Comparison of ENCODE assay signal across 7 cellular contexts in genomic region chr11:57568330-57568766, GRCh38. TPM values are rescaled to one million over a fixed set of nuclear protein-coding genes. Genes with fewer than 3 reads are reported as not detected.
DNase-seq lines count a peak whose midpoint lies in the region; ATAC-seq and TF ChIP-seq lines count a peak whose summit lies in the region.

No MANE protein-coding gene starts in this region.

- H3K4me1 ChIP-seq in psoas muscle: peaks cover 6% of the 10 kb centered on the region

- WGBS in psoas muscle, 3 donors: 30 to 37% (median 32%) methylated on average over 6 of the region's 6 CpGs

- ATAC-seq in GM18499 (IDR thresholded peaks at IDR 0.05; ENCODE audit: insufficient read depth, unreplicated experiment) (peak; percentile 55), HG02623 (IDR thresholded peaks at IDR 0.05; ENCODE audit: unreplicated experiment) (peak; percentile 2), psoas muscle (peak in 1 of 4 donors; percentile 12)

- H3K27ac ChIP-seq in psoas muscle: peak overlapping the region; percentile 19

- H3K27me3 Mint-ChIP-seq in activated T-cell treated with anti-CD3 and anti-CD28 coated beads, Interleukin-2, amount 50 U/mL, for 24 hours: no peaks in the 10 kb centered on the region

- H3K27ac Mint-ChIP-seq in activated T-cell treated with anti-CD3 and anti-CD28 coated beads, Interleukin-2, amount 50 U/mL, for 24 hours: peak overlapping the region; percentile 98

- H3K9me3 ChIP-seq in psoas muscle: no peaks in the 10 kb centered on the region

- H3K9me3 Mint-ChIP-seq in activated T-cell treated with anti-CD3 and anti-CD28 coated beads, Interleukin-2, amount 50 U/mL, for 24 hours: no peaks in the 10 kb centered on the region

- peaks cover 0 to 21% (median 0%) of the 10 kb centered on the region in 3 donors for H3K27me3 ChIP-seq in psoas muscle (ENCODE audit: insufficient read depth in 3 of 3, low read length in 2 of 3)

- peak overlapping the region; percentile 71 for H3K4me3 ChIP-seq in psoas muscle

- intact Hi-C loops in psoas muscle (cut with DNase I): loop anchor here (2.0 to 5.0 kb wide), 2 partner anchors 74 to 76 kb away; no protein-coding TSS in a partner anchor

- TF ChIP-seq CTCF in psoas muscle (IDR thresholded peaks at IDR 0.05): peak; percentile 73

- H3K36me3 Mint-ChIP-seq in activated T-cell treated with anti-CD3 and anti-CD28 coated beads, Interleukin-2, amount 50 U/mL, for 24 hours (ENCODE audit: low read depth): peaks cover 36% of the 10 kb centered on the region

- peaks cover 36% of the 10 kb centered on the region for H3K4me1 Mint-ChIP-seq in activated T-cell treated with anti-CD3 and anti-CD28 coated beads, Interleukin-2, amount 50 U/mL, for 24 hours (ENCODE audit: low read depth)

- H3K4me3 Mint-ChIP-seq in activated T-cell treated with anti-CD3 and anti-CD28 coated beads, Interleukin-2, amount 50 U/mL, for 24 hours: peak overlapping the region; percentile 96

- DNase-seq in NCI-H226: peak; percentile 58
- peak; percentile 94 for DNase-seq in activated T-cell treated with anti-CD3 and anti-CD28 coated beads, Interleukin-2, amount 50 U/mL, for 24 hours
- peak; percentile 64 for DNase-seq in foreskin melanocyte
- peak in 1 of 2 donors; percentile 82 for DNase-seq in psoas muscle
- no peak for DNase-seq in NCI-H2171 (lab: John Stamatoyannopoulos, UW)

- H3K36me3 ChIP-seq in psoas muscle (ENCODE audit: insufficient read depth in 1 of 2, low read depth in 1 of 2): no peaks in the 10 kb centered on the region

RNA-seq across cellular contexts. Expression of gene UBE2L6, which starts 0.9 kb away (rescaled TPM):
- total RNA-seq in psoas muscle: 10 to 100 TPM in 3 of 4 donors, 1 to 10 TPM in 1; 6.8 to 24.7 (median 12.3) TPM
- polyA plus RNA-seq in psoas muscle: 1 to 10 TPM; 5.3 to 9.9 (median 9.1) TPM

RNA-seq across cellular contexts. Expression of gene SERPING1, which starts 29.1 kb away (rescaled TPM):
- total RNA-seq in psoas muscle: 10 to 100 TPM; 65.1 to 97.3 (median 71.2) TPM
- polyA plus RNA-seq in psoas muscle: 10 to 100 TPM; 42.6 to 77.2 (median 62.3) TPM

RNA-seq across cellular contexts. Expression of gene SMTNL1, which starts 31.0 kb away (rescaled TPM):
- 100 to 1,000 TPM in 1 of 4 donors, 10 to 100 TPM in 2, 1 to 10 TPM in 1; 7.6 to 118 (median 36.9) TPM for total RNA-seq in psoas muscle
- polyA plus RNA-seq in psoas muscle: 10 to 100 TPM in 2 of 3 donors, 1 to 10 TPM in 1; 6.7 to 19.7 (median 14.9) TPM

RNA-seq across cellular contexts. Expression of gene TIMM10, which starts 37.8 kb away (rescaled TPM):
- 10 to 100 TPM; 55.0 to 90.0 (median 73.0) TPM for total RNA-seq in psoas muscle
- polyA plus RNA-seq in psoas muscle: 100 to 1,000 TPM in 2 of 3 donors, 10 to 100 TPM in 1; 97.7 to 149 (median 112) TPM

RNA-seq across cellular contexts. Expression of gene SLC43A1, which starts 52.8 kb away (rescaled TPM):
- 10 to 100 TPM in 1 of 4 donors, 1 to 10 TPM in 3; 4.1 to 15.3 (median 7.1) TPM for total RNA-seq in psoas muscle
- polyA plus RNA-seq in psoas muscle: 10 to 100 TPM in 1 of 3 donors, 1 to 10 TPM in 2; 3.5 to 13.7 (median 7.5) TPM
